ENCODE assay signal across 31 cellular contexts in genomic region chr20:19616620-19617019, GRCh38.
"Had no signal": no experiment of that assay in that cellular context is flagged by ENCODE, and none has a peak within 500 bp of the region (broad histone marks: within the 10 kb centered on the region; RNA-seq: fewer than 3 reads in every experiment).

No MANE protein-coding gene starts in this region.

- FAIRE-seq: colon, endometrium, endothelial cell of umbilical vein had no signal

- H3K4me1 ChIP-seq: adrenal gland, esophagus squamous epithelium, gastroesophageal sphincter had no signal

- H3K4me3 ChIP-seq: adrenal gland, body of pancreas, esophagus squamous epithelium, gastroesophageal sphincter had no signal

- DNase-seq: activated CD4-positive, alpha-beta memory T cell treated with anti-CD3 and anti-CD28 coated beads for 36 hours; activated CD4-positive, alpha-beta T cell treated with anti-CD3 and anti-CD28 coated beads for 36 hours; activated CD4-positive, alpha-beta T cell treated with anti-CD3 and anti-CD28 coated beads, Interleukin-2, amount 10 ng/mL, durations not matched to agents 24 days and 14 days; activated CD4-positive, CD25-positive, alpha-beta regulatory T cell; activated CD4-positive, CD25-positive, alpha-beta regulatory T cell treated with anti-CD3 and anti-CD28 coated beads, Interleukin-2, amount 50 U/mL, for 72 hours; activated CD8-positive, alpha-beta memory T cell treated with anti-CD3 and anti-CD28 coated beads, Interleukin-2, amount 10 ng/mL, durations not matched to agents 7 days and 5 days; activated CD8-positive, alpha-beta memory T cell treated with anti-CD3 and anti-CD28 coated beads, Interleukin-2, amount 50 U/mL, for 4 hours; activated CD8-positive, alpha-beta T cell treated with anti-CD3 and anti-CD28 coated beads, Interleukin-2, amount 10 ng/mL, durations not matched to agents 7 days and 5 days; activated effector memory CD4-positive, alpha-beta T cell treated with anti-CD3 and anti-CD28 coated beads, Interleukin-2, amount 50 U/mL, for 16 hours; activated naive CD4-positive, alpha-beta T cell treated with anti-CD3 and anti-CD28 coated beads for 36 hours; activated naive CD8-positive, alpha-beta T cell treated with anti-CD3 and anti-CD28 coated beads for 36 hours; activated naive CD8-positive, alpha-beta T cell treated with anti-CD3 and anti-CD28 coated beads, Interleukin-2, amount 50 U/mL, for 24 hours; activated T-cell treated with anti-CD3 and anti-CD28 coated beads, Interleukin-2, amount 50 U/mL, for 1 hour; activated T-cell treated with anti-CD3 and anti-CD28 coated beads, Interleukin-2, amount 50 U/mL, for 48 hours; adrenal gland; amygdala; aorta; body of pancreas; caudate nucleus; cortex of kidney; dermis blood vessel endothelial cell; effector CD4-positive, alpha-beta T cell; effector memory CD8-positive, alpha-beta T cell; esophagus squamous epithelium; foreskin melanocyte; T-helper 9 cell had no signal

- H3K27ac ChIP-seq: adrenal gland, body of pancreas, epithelial cell of prostate, esophagus squamous epithelium, gastroesophageal sphincter had no signal

- H3K27me3 ChIP-seq: adrenal gland, body of pancreas, esophagus squamous epithelium, gastroesophageal sphincter had no signal

- H3K36me3 ChIP-seq: adrenal gland, esophagus squamous epithelium, gastroesophageal sphincter had no signal

- H3K9me3 ChIP-seq: adrenal gland, body of pancreas, esophagus squamous epithelium, gastroesophageal sphincter had no signal

- ATAC-seq: activated CD4-positive, alpha-beta T cell treated with anti-CD3 and anti-CD28 coated beads for 36 hours; activated CD8-positive, alpha-beta memory T cell treated with anti-CD3 and anti-CD28 coated beads, Interleukin-2, amount 10 ng/mL, durations not matched to agents 7 days and 5 days; activated CD8-positive, alpha-beta T cell treated with anti-CD3 and anti-CD28 coated beads, Interleukin-2, amount 10 ng/mL, durations not matched to agents 7 days and 5 days; activated naive CD8-positive, alpha-beta T cell treated with anti-CD3 and anti-CD28 coated beads, Interleukin-2, amount 50 U/mL, for 24 hours; body of pancreas; effector memory CD8-positive, alpha-beta T cell; gastroesophageal sphincter had no signal
